ENCODE assay signal across 9 cellular contexts in the genomic region with DNA sequence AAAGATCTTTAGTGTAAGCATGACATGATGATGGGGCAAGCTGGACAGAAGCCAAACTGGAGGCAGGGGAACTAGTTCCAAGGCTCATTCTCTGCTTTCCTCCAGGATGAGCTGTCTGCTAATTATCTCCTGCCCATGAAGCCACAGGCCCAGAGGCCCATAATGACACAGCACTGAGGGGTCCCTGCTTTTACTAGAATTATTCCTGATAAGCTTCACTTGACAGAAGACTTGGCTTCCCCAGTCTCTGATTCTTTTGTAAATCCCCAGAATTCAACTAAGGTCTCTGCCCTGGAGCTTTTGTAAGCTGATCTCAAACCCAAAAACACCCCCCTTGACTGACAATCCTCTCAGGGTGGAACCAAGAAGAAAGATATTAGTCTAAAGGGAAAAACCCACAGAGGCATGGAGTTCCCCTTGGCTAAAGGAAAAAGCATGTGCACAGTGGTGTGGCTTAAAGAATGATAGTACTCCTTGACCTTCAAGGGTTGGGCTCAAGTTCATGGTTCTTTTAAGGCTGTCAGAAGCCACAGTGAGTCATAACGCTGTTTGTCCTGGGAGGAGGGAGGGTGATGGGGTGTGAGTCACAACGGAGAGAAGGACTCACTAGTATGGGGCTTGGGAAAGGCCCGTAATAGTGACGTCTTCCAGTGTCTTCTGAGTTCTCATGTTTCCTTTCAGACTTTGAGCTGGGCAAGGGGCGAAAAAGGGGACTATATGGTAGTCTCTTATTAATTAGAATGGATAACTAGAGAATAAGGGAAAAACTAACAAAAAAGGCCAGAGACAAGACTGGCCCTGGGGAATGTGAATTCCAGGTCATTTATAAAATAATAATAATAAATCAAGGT.
DNase-seq lines count a peak whose midpoint lies in the region; ATAC-seq and TF ChIP-seq lines count a peak whose summit lies in the region.
"Had no signal": no experiment of that assay in that cellular context is flagged by ENCODE, and none has a peak within 500 bp of the region (broad histone marks: within the 10 kb centered on the region; RNA-seq: fewer than 3 reads in every experiment).

No MANE protein-coding gene starts in this region.

- H3K27ac ChIP-seq in BLaER1 treated with 17β-estradiol and CSF1 and Interleukin-3, amounts not matched to agents 10 nM and 100 nM: peak overlapping the region in 8 of 11 experiments; percentile 16 to 79 (median 59); a peak in 12 of 22 replicates
- H3K27ac ChIP-seq in dorsolateral prefrontal cortex: no peak overlapping the region

- H3K9me3 ChIP-seq in BLaER1 treated with 17β-estradiol and CSF1 and Interleukin-3, amounts not matched to agents 10 nM and 100 nM (replicated peaks in 1 of 11): no peaks in the 10 kb centered on the region

- intact Hi-C loops in dorsolateral prefrontal cortex (cut with DNase I): no loop called here

- H3K4me2 ChIP-seq in BLaER1 treated with 17β-estradiol and CSF1 and Interleukin-3, amounts not matched to agents 10 nM and 100 nM: peak overlapping the region in 6 of 11 experiments; percentile 11 to 70 (median 62); a peak in 11 of 22 replicates

- no peak overlapping the region for H3K27ac Mint-ChIP-seq in activated CD4-positive, alpha-beta T cell treated with anti-CD3 and anti-CD28 coated beads, Interleukin-2, amount 10 ng/mL, durations not matched to agents 7 days and 5 days

- peak; percentile 14 for DNase-seq in activated CD4-positive, alpha-beta T cell treated with anti-CD3 and anti-CD28 coated beads, Interleukin-2, amount 10 ng/mL, durations not matched to agents 7 days and 5 days
- peak; percentile 99 for DNase-seq in fibroblast of peridontal ligament (ENCODE audit: extremely low read depth)
- peak; percentile 58 to 67 (median 65) for DNase-seq in stimulated activated CD4-positive, alpha-beta T cell treated with anti-CD3 and anti-CD28 coated beads, Interleukin-12 subunit alpha, Interleukin-12 subunit beta, amount 100 ng/mL, for 48 hours (ENCODE audit: low read depth in 2 of 3, low spot score in 1 of 3)
- no peak for DNase-seq in dorsolateral prefrontal cortex
- no peak for DNase-seq in NCI-H2196 (lab: John Stamatoyannopoulos, UW; ENCODE audit: unreplicated experiment)
- DNase-seq: naive B cell had no signal

- CTCF ChIA-PET in activated CD4-positive, alpha-beta T cell treated with anti-CD3 and anti-CD28 coated beads, Interleukin-2, amount 10 ng/mL, durations not matched to agents 7 days and 5 days (lab: Charles Lee): interaction anchor here (1.6 kb wide), 1 partner anchor 13 kb away, joined by 4 read pairs; no protein-coding TSS in a partner anchor

- H3K4me3 ChIP-seq in BLaER1 treated with 17β-estradiol and CSF1 and Interleukin-3, amounts not matched to agents 10 nM and 100 nM: no peak overlapping the region
- no peak overlapping the region for H3K4me3 ChIP-seq in dorsolateral prefrontal cortex

- POLR2A ChIA-PET in activated CD4-positive, alpha-beta T cell treated with anti-CD3 and anti-CD28 coated beads, Interleukin-2, amount 10 ng/mL, durations not matched to agents 7 days and 5 days (lab: Charles Lee): no interaction called here

- H3K4me1 Mint-ChIP-seq in activated CD4-positive, alpha-beta T cell treated with anti-CD3 and anti-CD28 coated beads, Interleukin-2, amount 10 ng/mL, durations not matched to agents 7 days and 5 days: peaks cover 12% of the 10 kb centered on the region
- H3K4me1 Mint-ChIP-seq: naive B cell had no signal

- H3K36me3 Mint-ChIP-seq in activated CD4-positive, alpha-beta T cell treated with anti-CD3 and anti-CD28 coated beads, Interleukin-2, amount 10 ng/mL, durations not matched to agents 7 days and 5 days (ENCODE audit: low read depth): no peaks in the 10 kb centered on the region
- H3K36me3 Mint-ChIP-seq: naive B cell had no signal

- peaks cover 7% of the 10 kb centered on the region for H3K9me3 Mint-ChIP-seq in activated CD4-positive, alpha-beta T cell treated with anti-CD3 and anti-CD28 coated beads, Interleukin-2, amount 10 ng/mL, durations not matched to agents 7 days and 5 days

- H3K36me3 ChIP-seq in BLaER1 treated with 17β-estradiol and CSF1 and Interleukin-3, amounts not matched to agents 10 nM and 100 nM: no peaks in the 10 kb centered on the region

- H3K27me3 ChIP-seq in BLaER1 treated with 17β-estradiol and CSF1 and Interleukin-3, amounts not matched to agents 10 nM and 100 nM: no peaks in the 10 kb centered on the region
- no peaks in the 10 kb centered on the region for H3K27me3 ChIP-seq in dorsolateral prefrontal cortex

- H3K9ac ChIP-seq in BLaER1 treated with 17β-estradiol and CSF1 and Interleukin-3, amounts not matched to agents 10 nM and 100 nM: peak overlapping the region in 4 of 11 experiments; percentile 17 to 58 (median 37); a peak in 4 of 22 replicates

- H3K4me1 ChIP-seq in BLaER1 treated with 17β-estradiol and CSF1 and Interleukin-3, amounts not matched to agents 10 nM and 100 nM: peaks cover 0 to 50% (median 18%) of the 10 kb centered on the region in 10 experiments; a peak in 11 of 20 replicates

- no peaks in the 10 kb centered on the region for H3K27me3 Mint-ChIP-seq in activated CD4-positive, alpha-beta T cell treated with anti-CD3 and anti-CD28 coated beads, Interleukin-2, amount 10 ng/mL, durations not matched to agents 7 days and 5 days

- no peak for TF ChIP-seq CTCF in dorsolateral prefrontal cortex (IDR thresholded peaks at IDR 0.05 in 54 of 56, conservative IDR thresholded peaks at IDR 0.05 in 2 of 56; ENCODE audit: low read depth in 1 of 56, partially characterized antibody in 56 of 56)

- ATAC-seq in GM19463 (IDR thresholded peaks at IDR 0.05; ENCODE audit: unreplicated experiment) (peak; percentile 97), HG03520 (IDR thresholded peaks at IDR 0.05; ENCODE audit: unreplicated experiment) (peak; percentile 97)

- no peaks in the 10 kb centered on the region for H4K20me1 ChIP-seq in BLaER1 treated with 17β-estradiol and CSF1 and Interleukin-3, amounts not matched to agents 10 nM and 100 nM

- H3K4me3 Mint-ChIP-seq in activated CD4-positive, alpha-beta T cell treated with anti-CD3 and anti-CD28 coated beads, Interleukin-2, amount 10 ng/mL, durations not matched to agents 7 days and 5 days: no peak overlapping the region
- H3K4me3 Mint-ChIP-seq: naive B cell had no signal

Comparison
In these comparisons a context has a peak if more than half of its experiments do, and no peak if none do; other contexts are left out.
1. H3K27ac ChIP-seq: peak in BLaER1 treated with 17β-estradiol and CSF1 and Interleukin-3, amounts not matched to agents 10 nM and 100 nM (8 of 11); none in dorsolateral prefrontal cortex (0 of 59).
2. DNase-seq: peak in activated CD4-positive, alpha-beta T cell treated with anti-CD3 and anti-CD28 coated beads, Interleukin-2, amount 10 ng/mL, durations not matched to agents 7 days and 5 days (single experiment), fibroblast of peridontal ligament (single experiment) and stimulated activated CD4-positive, alpha-beta T cell treated with anti-CD3 and anti-CD28 coated beads, Interleukin-12 subunit alpha, Interleukin-12 subunit beta, amount 100 ng/mL, for 48 hours (3 of 3); none in dorsolateral prefrontal cortex (0 of 10) and NCI-H2196 (single experiment).